ENCODE assay signal across 15 cellular contexts in the genomic region with DNA sequence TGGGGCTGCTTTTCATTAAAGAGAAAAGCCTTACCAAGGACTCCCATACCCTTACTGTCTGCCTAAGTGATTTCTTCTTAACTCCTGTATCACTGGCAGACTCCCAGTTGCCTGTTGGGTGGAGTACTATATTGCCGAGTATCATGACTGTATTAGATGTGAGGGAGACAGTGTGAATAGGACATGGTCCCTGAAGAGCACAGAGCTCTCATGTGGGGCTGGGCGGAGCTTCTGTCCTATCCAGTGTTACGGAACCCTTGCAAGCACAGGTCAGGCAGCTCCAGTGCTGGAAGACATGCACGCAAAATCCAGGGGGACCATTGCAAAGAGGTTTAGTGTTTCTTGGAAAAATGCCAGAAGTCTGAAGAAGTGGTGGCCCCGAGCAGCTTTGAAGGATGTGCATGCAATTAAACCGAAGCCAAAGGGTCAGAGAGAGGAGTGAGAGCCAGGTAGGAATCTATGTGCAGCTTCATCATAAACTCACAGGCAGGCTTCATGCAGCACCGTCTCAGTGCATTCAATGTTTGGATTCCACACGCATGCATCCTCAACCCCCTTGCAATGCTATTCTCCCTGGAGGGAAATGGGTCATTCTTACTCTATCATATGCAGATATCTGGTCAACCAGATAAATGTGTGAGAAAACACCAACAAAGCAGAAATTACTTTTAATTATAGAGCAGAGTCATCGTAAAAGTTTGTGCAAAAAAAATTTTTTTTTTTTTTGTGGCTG. TPM values are rescaled to one million over a fixed set of nuclear protein-coding genes. Genes with fewer than 3 reads are reported as not detected.
DNase-seq lines count a peak whose midpoint lies in the region; ATAC-seq and TF ChIP-seq lines count a peak whose summit lies in the region.
"Had no signal": no experiment of that assay in that cellular context is flagged by ENCODE, and none has a peak within 500 bp of the region (broad histone marks: within the 10 kb centered on the region; RNA-seq: fewer than 3 reads in every experiment).

No MANE protein-coding gene starts in this region.

- peaks cover 15% of the 10 kb centered on the region for H3K9me3 ChIP-seq in OCI-LY1 (ENCODE audit: low read length)
- H3K9me3 ChIP-seq: neutrophil, tibial artery had no signal

- H3K9me3 Mint-ChIP-seq in mesothelial cell of epicardium: peaks cover 26% of the 10 kb centered on the region
- peaks cover 6% of the 10 kb centered on the region for H3K9me3 Mint-ChIP-seq in natural killer cell treated with Interleukin-12 subunit alpha and Interleukin-12 subunit beta and Interleukin-15 and Interleukin-18, amount 100 ng/mL, for 72 hours
- H3K9me3 Mint-ChIP-seq: effector memory CD8-positive, alpha-beta T cell had no signal

- DNase-seq in DMS79 treated with DMSO at 0.1 percent for 48 hours (lab: John Stamatoyannopoulos, UW) (peak; percentile 87), NCI-H146 (lab: John Stamatoyannopoulos, UW) (peak; percentile 76), mesothelial cell of epicardium (ENCODE audit: low spot score in 2 of 2, unreplicated experiment in 2 of 2) (no peak), GM13976 (ENCODE audit: low spot score) (no peak)
- DNase-seq in natural killer cell treated with Interleukin-12 subunit alpha and Interleukin-12 subunit beta and Interleukin-15 and Interleukin-18, amount 100 ng/mL, for 72 hours (ENCODE audit: low spot score): no peak
- DNase-seq: activated CD4-positive, alpha-beta T cell treated with anti-CD3 and anti-CD28 coated beads, Interleukin-2, amount 10 ng/mL, durations not matched to agents 7 days and 5 days; activated T-cell treated with anti-CD3 and anti-CD28 coated beads, Interleukin-2, amount 50 U/mL, for 4 hours; effector memory CD8-positive, alpha-beta T cell; tibial artery had no signal

- H3K27ac ChIP-seq in OCI-LY1 (ENCODE audit: low read depth, low read length, poor library complexity, severe bottlenecking): peak overlapping the region; percentile 44
- H3K27ac ChIP-seq: KMS-11, neutrophil, tibial artery had no signal

- ATAC-seq in HG02885 (IDR thresholded peaks at IDR 0.05; ENCODE audit: poor library complexity, unreplicated experiment) (no peak), GM18498 (IDR thresholded peaks at IDR 0.05; ENCODE audit: unreplicated experiment) (no peak)
- no peak for ATAC-seq in natural killer cell treated with Interleukin-12 subunit alpha and Interleukin-12 subunit beta and Interleukin-15 and Interleukin-18, amount 100 ng/mL, for 72 hours
- ATAC-seq: activated T-cell treated with anti-CD3 and anti-CD28 coated beads, Interleukin-2, amount 50 U/mL, for 4 hours; effector memory CD8-positive, alpha-beta T cell had no signal

- no peaks in the 10 kb centered on the region for H4K20me1 ChIP-seq in OCI-LY1 (ENCODE audit: insufficient read depth, low read length)

- H3K79me2 ChIP-seq in OCI-LY1 (ENCODE audit: insufficient read depth, low read length): no peaks in the 10 kb centered on the region

- H3K4me3 ChIP-seq in OCI-LY1 (ENCODE audit: low read depth, low read length, poor library complexity, severe bottlenecking): peak overlapping the region; percentile 34
- H3K4me3 ChIP-seq: tibial artery had no signal

- TF ChIP-seq CTCF in OCI-LY1 (IDR thresholded peaks at IDR 0.05; ENCODE audit: low read length) (no peak), mesothelial cell of epicardium (IDR thresholded peaks at IDR 0.05; ENCODE audit: unreplicated experiment) (no peak), GM13976 (IDR thresholded peaks at IDR 0.05; ENCODE audit: borderline replicate concordance, control extremely low read depth, extremely low read depth, insufficient read depth, missing control alignments) (no peak)

- peak overlapping the region; percentile 54 for H3K27ac Mint-ChIP-seq in mesothelial cell of epicardium
- no peak overlapping the region for H3K27ac Mint-ChIP-seq in natural killer cell treated with Interleukin-12 subunit alpha and Interleukin-12 subunit beta and Interleukin-15 and Interleukin-18, amount 100 ng/mL, for 72 hours
- H3K27ac Mint-ChIP-seq: activated CD4-positive, alpha-beta T cell treated with anti-CD3 and anti-CD28 coated beads, Interleukin-2, amount 10 ng/mL, durations not matched to agents 7 days and 5 days; activated naive CD8-positive, alpha-beta T cell; effector memory CD8-positive, alpha-beta T cell had no signal

- peak overlapping the region; percentile 22 for H3K4me3 Mint-ChIP-seq in mesothelial cell of epicardium
- no peak overlapping the region for H3K4me3 Mint-ChIP-seq in natural killer cell treated with Interleukin-12 subunit alpha and Interleukin-12 subunit beta and Interleukin-15 and Interleukin-18, amount 100 ng/mL, for 72 hours
- H3K4me3 Mint-ChIP-seq: activated CD4-positive, alpha-beta T cell treated with anti-CD3 and anti-CD28 coated beads, Interleukin-2, amount 10 ng/mL, durations not matched to agents 7 days and 5 days; activated naive CD8-positive, alpha-beta T cell; activated T-cell treated with anti-CD3 and anti-CD28 coated beads, Interleukin-2, amount 50 U/mL, for 4 hours; effector memory CD8-positive, alpha-beta T cell had no signal

- in situ Hi-C loops in GM13976 (cut with MboI; ENCODE audit: low sequenced_read_pairs, unreplicated experiment): no loop called here

- no peaks in the 10 kb centered on the region for H3F3A ChIP-seq in OCI-LY1 (ENCODE audit: insufficient read depth, low read length)

- peaks cover 29% of the 10 kb centered on the region for H3K4me1 Mint-ChIP-seq in mesothelial cell of epicardium
- H3K4me1 Mint-ChIP-seq in natural killer cell treated with Interleukin-12 subunit alpha and Interleukin-12 subunit beta and Interleukin-15 and Interleukin-18, amount 100 ng/mL, for 72 hours (ENCODE audit: low read depth in 2 of 2): no peaks in the 10 kb centered on the region
- H3K4me1 Mint-ChIP-seq: activated CD4-positive, alpha-beta T cell treated with anti-CD3 and anti-CD28 coated beads, Interleukin-2, amount 10 ng/mL, durations not matched to agents 7 days and 5 days had no signal

- no peaks in the 10 kb centered on the region; the same call in 1 of the 2 replicates for H3K27me3 ChIP-seq in OCI-LY1 (ENCODE audit: insufficient read depth, low read length)

- H3K36me3 ChIP-seq in OCI-LY1 (ENCODE audit: insufficient read depth, low read length): no peaks in the 10 kb centered on the region; the same call in 1 of the 2 replicates
- H3K36me3 ChIP-seq: neutrophil, tibial artery had no signal

- peak overlapping the region; percentile 61; the same call in 1 of the 2 replicates for H2AFZ ChIP-seq in OCI-LY1 (ENCODE audit: low read length)

- peaks cover 29% of the 10 kb centered on the region for H3K4me1 ChIP-seq in OCI-LY1 (ENCODE audit: insufficient read depth, low read length, severe bottlenecking)

- H3K9ac ChIP-seq in OCI-LY1 (ENCODE audit: low read length): no peak overlapping the region; the same call in 1 of the 2 replicates
- H3K9ac ChIP-seq: KMS-11 had no signal

- H3K9me2 ChIP-seq in OCI-LY1 (ENCODE audit: low read depth, low read length): no peaks in the 10 kb centered on the region

- no peaks in the 10 kb centered on the region for H3K27me3 Mint-ChIP-seq in mesothelial cell of epicardium (ENCODE audit: low read depth)
- peaks cover 13 to 15% of the 10 kb centered on the region in 2 donors for H3K27me3 Mint-ChIP-seq in natural killer cell treated with Interleukin-12 subunit alpha and Interleukin-12 subunit beta and Interleukin-15 and Interleukin-18, amount 100 ng/mL, for 72 hours

- peaks cover 2% of the 10 kb centered on the region for H3K36me3 Mint-ChIP-seq in mesothelial cell of epicardium
- H3K36me3 Mint-ChIP-seq in natural killer cell treated with Interleukin-12 subunit alpha and Interleukin-12 subunit beta and Interleukin-15 and Interleukin-18, amount 100 ng/mL, for 72 hours: no peaks in the 10 kb centered on the region
- H3K36me3 Mint-ChIP-seq: activated naive CD8-positive, alpha-beta T cell had no signal

- H3K4me2 ChIP-seq in OCI-LY1 (ENCODE audit: low read length): peak overlapping the region; percentile 27
- H3K4me2 ChIP-seq: KMS-11 had no signal

RNA-seq across cellular contexts. Expression of gene DHRSX, which starts 49.7 kb away (rescaled TPM):
- total RNA-seq in mesothelial cell of epicardium: 43.5 to 46.0 TPM (median 44.3 TPM) in 3 replicates
- 10 to 100 TPM; 24.0 to 35.7 TPM for total RNA-seq in natural killer cell treated with Interleukin-12 subunit alpha and Interleukin-12 subunit beta and Interleukin-15 and Interleukin-18, amount 100 ng/mL, for 72 hours

RNA-seq across cellular contexts. Expression of gene ZBED1, which starts 49.7 kb away (rescaled TPM):
- 42.5 to 46.3 TPM (median 46.1 TPM) in 3 replicates for total RNA-seq in mesothelial cell of epicardium
- total RNA-seq in natural killer cell treated with Interleukin-12 subunit alpha and Interleukin-12 subunit beta and Interleukin-15 and Interleukin-18, amount 100 ng/mL, for 72 hours: 10 to 100 TPM; 34.4 to 42.0 TPM

Comparison
In these comparisons a context has a peak if more than half of its experiments do, and no peak if none do; other contexts are left out.
1. DNase-seq: peak in DMS79 treated with DMSO at 0.1 percent for 48 hours (single experiment) and NCI-H146 (single experiment); none in mesothelial cell of epicardium (0 of 2), natural killer cell treated with Interleukin-12 subunit alpha and Interleukin-12 subunit beta and Interleukin-15 and Interleukin-18, amount 100 ng/mL, for 72 hours (single experiment) and GM13976 (single experiment).